In the genomic region with DNA sequence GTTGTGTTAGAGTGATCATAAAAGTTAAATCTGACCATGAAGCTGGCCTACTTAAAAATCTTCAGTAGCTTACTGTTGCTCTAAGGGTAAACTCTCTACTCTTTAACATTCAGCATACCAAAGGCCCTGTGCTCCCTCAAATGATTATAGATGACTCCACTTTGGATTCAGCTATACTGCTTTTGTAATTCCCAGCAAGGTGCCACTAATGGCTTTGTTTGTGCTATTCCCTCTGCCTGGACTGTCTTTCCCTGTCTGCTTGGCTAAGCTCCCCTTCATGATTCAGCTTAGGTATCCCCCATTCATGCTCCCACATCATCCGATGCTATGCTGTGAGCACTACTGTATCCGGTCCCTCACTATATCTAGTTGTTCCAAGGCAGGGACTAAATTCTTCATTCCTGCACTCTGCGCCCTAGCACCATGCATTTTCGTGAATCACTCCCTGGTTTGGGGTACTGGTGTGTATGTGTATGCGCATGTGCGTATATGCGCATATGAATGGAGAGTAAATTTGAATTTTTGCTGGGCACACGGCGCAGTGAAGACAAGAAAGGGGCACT, we compare ENCODE assay signal across 8 cellular contexts. TPM values are rescaled to one million over a fixed set of nuclear protein-coding genes. Genes with fewer than 3 reads are reported as not detected.
DNase-seq lines count a peak whose midpoint lies in the region; ATAC-seq and TF ChIP-seq lines count a peak whose summit lies in the region.

No MANE protein-coding gene starts in this region.

- no peaks in the 10 kb centered on the region for H3K9me3 ChIP-seq in BE2C
- H3K9me3 ChIP-seq in trophoblast cell (ENCODE audit: insufficient read depth, low read depth, low read length), result no peaks in the 10 kb centered on the region

- H3K4me3 ChIP-seq in BE2C (ENCODE audit: low read depth, low read length), result peak overlapping the region; percentile 73
- H3K4me3 ChIP-seq in GM23338, result peak overlapping the region; percentile 76
- peak overlapping the region; percentile 74 for H3K4me3 ChIP-seq in fibroblast of the aortic adventitia (ENCODE audit: low read depth, low read length)
- H3K4me3 ChIP-seq in trophoblast cell (ENCODE audit: low read depth, low read length), result peak overlapping the region; percentile 78

- H2AFZ ChIP-seq in GM23338, result peak overlapping the region; percentile 29; the same call in 1 of the 2 replicates
- H2AFZ ChIP-seq in trophoblast cell (ENCODE audit: insufficient read depth, low read length, poor library complexity), result peak overlapping the region; percentile 66

- no peak overlapping the region for H3K14ac ChIP-seq in trophoblast cell (ENCODE audit: low read length)

- H3K36me3 ChIP-seq in BE2C, result no peaks in the 10 kb centered on the region
- H3K36me3 ChIP-seq in GM23338 (ENCODE audit: insufficient read depth), result peaks cover 12% of the 10 kb centered on the region; the same call in 1 of the 2 replicates
- H3K36me3 ChIP-seq in trophoblast cell (ENCODE audit: control insufficient read depth in 1 of 2, insufficient read depth in 2 of 2, low read length in 2 of 2), result peaks cover 4 to 5% of the 10 kb centered on the region in 2 experiments

- peak overlapping the region; percentile 60 for H3K9ac ChIP-seq in trophoblast cell (ENCODE audit: low read length)

- DNase-seq in BE2C (no peak), GM23338 (ENCODE audit: low spot score) (no peak), fibroblast of the aortic adventitia (ENCODE audit: low read depth) (no peak), trophoblast cell (no peak), KBM-7 (no peak), Ammon's horn (ENCODE audit: low spot score) (no peak)

- H3K27ac ChIP-seq in GM23338 (ENCODE audit: low read depth) (peak overlapping the region; percentile 96), trophoblast cell (ENCODE audit: low read depth, low read length) (peak overlapping the region; percentile 23)

- peaks cover 9% of the 10 kb centered on the region for H3K79me1 ChIP-seq in trophoblast cell (ENCODE audit: low read length)

- no peaks in the 10 kb centered on the region for H3K4me1 ChIP-seq in BE2C
- peaks cover 16% of the 10 kb centered on the region; the same call in 1 of the 2 replicates for H3K4me1 ChIP-seq in GM23338 (ENCODE audit: insufficient read depth)
- peaks cover 2 to 4% of the 10 kb centered on the region in 2 experiments for H3K4me1 ChIP-seq in trophoblast cell (ENCODE audit: control insufficient read depth in 1 of 2, insufficient read depth in 2 of 2, low read length in 2 of 2)

- no peak overlapping the region for H3K4ac ChIP-seq in trophoblast cell (ENCODE audit: low read depth, low read length)

- no peaks in the 10 kb centered on the region for H3F3A ChIP-seq in GM23338 (replicated peaks; ENCODE audit: low read depth)

- peak; percentile 73 for ATAC-seq in GM23338
- ATAC-seq in SK-N-SH treated with all-trans-retinoic acid at 6 μM for 48 hours, result peak; percentile 75
- no peak for ATAC-seq in HG02870 (IDR thresholded peaks at IDR 0.05; ENCODE audit: unreplicated experiment)

- no peaks in the 10 kb centered on the region for H3K27me3 Mint-ChIP-seq in GM23338 (ENCODE audit: insufficient read depth, low read depth, poor library complexity)

- no peak overlapping the region for H4K91ac ChIP-seq in trophoblast cell (ENCODE audit: low read depth, low read length)

- in situ Hi-C loops in KBM-7 (cut with MboI; ENCODE audit: low pct_unique_long_range_greater_than_20kb, low sequenced_read_pairs), result no loop called here

- no peak for TF ChIP-seq CTCF in BE2C (IDR thresholded peaks at IDR 0.05; ENCODE audit: low read depth, low read length)
- TF ChIP-seq CTCF in GM23338 (conservative IDR thresholded peaks at IDR 0.05; ENCODE audit: low read depth in 2 of 2), result no peak
- TF ChIP-seq CTCF in fibroblast of the aortic adventitia (IDR thresholded peaks at IDR 0.05; ENCODE audit: insufficient read depth, low read length), result no peak

- peak overlapping the region; percentile 68 for H3K18ac ChIP-seq in trophoblast cell (ENCODE audit: low read length)

- peak overlapping the region; percentile 53 for H2BK12ac ChIP-seq in trophoblast cell (ENCODE audit: low read length)

- H4K20me1 ChIP-seq in GM23338 (replicated peaks; ENCODE audit: insufficient read depth), result no peaks in the 10 kb centered on the region

- H3K9me3 Mint-ChIP-seq in GM23338, result no peaks in the 10 kb centered on the region

- H3K36me3 Mint-ChIP-seq in GM23338 (ENCODE audit: low read depth), result peaks cover 35% of the 10 kb centered on the region

- no peak overlapping the region for H2BK120ac ChIP-seq in trophoblast cell (ENCODE audit: insufficient read depth, low read length, poor library complexity)

- H3K4me3 Mint-ChIP-seq in GM23338, result peak overlapping the region; percentile 92

- H3K27ac Mint-ChIP-seq in GM23338, result peak overlapping the region; percentile 99

- no CpG with 5 or more reads among the region's 9 CpGs for WGBS in trophoblast cell (ENCODE audit: extremely low coverage, insufficient coverage, insufficient read length)

- H2AK5ac ChIP-seq in trophoblast cell (ENCODE audit: low read length), result no peak overlapping the region

- H3K4me2 ChIP-seq in GM23338, result peak overlapping the region; percentile 89
- peak overlapping the region; percentile 71 for H3K4me2 ChIP-seq in trophoblast cell (ENCODE audit: low read length)

- H3K79me2 ChIP-seq in GM23338 (replicated peaks; ENCODE audit: insufficient read depth) (peaks cover 38% of the 10 kb centered on the region), trophoblast cell (ENCODE audit: control insufficient read depth, insufficient read depth, low read length, poor library complexity) (peaks cover 7% of the 10 kb centered on the region)

- no peak overlapping the region for H2BK5ac ChIP-seq in trophoblast cell (ENCODE audit: low read depth, low read length, poor library complexity)

- peak overlapping the region; percentile 89 for H4K8ac ChIP-seq in trophoblast cell (ENCODE audit: low read depth, low read length)

- peaks cover 22% of the 10 kb centered on the region for H3K4me1 Mint-ChIP-seq in GM23338

- H3K27me3 ChIP-seq in BE2C, result no peaks in the 10 kb centered on the region
- no peaks in the 10 kb centered on the region for H3K27me3 ChIP-seq in GM23338 (ENCODE audit: insufficient read depth)
- H3K27me3 ChIP-seq in trophoblast cell (ENCODE audit: insufficient read depth, low read length), result no peaks in the 10 kb centered on the region

- H3K9me2 ChIP-seq in GM23338 (ENCODE audit: insufficient read depth), result no peaks in the 10 kb centered on the region

- no peak overlapping the region for H3K23ac ChIP-seq in trophoblast cell (ENCODE audit: low read length)

- H4K12ac ChIP-seq in trophoblast cell (ENCODE audit: low read depth, low read length), result no peak overlapping the region

TF ChIP-seq in GM23338, 12 proteins besides CTCF, POLR2A, EP300 and RAD21 (continues in another document):
- TF ChIP-seq EZH2 (IDR thresholded peaks at IDR 0.05; ENCODE audit: low read depth, unreplicated experiment), result no peak
- no peak for TF ChIP-seq ZNF331 (CRISPR knock-in tag; IDR thresholded peaks at IDR 0.05; ENCODE audit: low read depth)

TF ChIP-seq in SK-N-SH treated with all-trans-retinoic acid at 6 μM for 48 hours, 23 proteins besides CTCF, POLR2A, EP300 and RAD21 (continues in another document):
- TF ChIP-seq ZNF70 (CRISPR knock-in tag; IDR thresholded peaks at IDR 0.05), result no peak
- no peak for TF ChIP-seq BACH2 (CRISPR knock-in tag; IDR thresholded peaks at IDR 0.05; ENCODE audit: borderline replicate concordance)
- no peak for TF ChIP-seq ZFP3 (CRISPR knock-in tag; IDR thresholded peaks at IDR 0.05)
- no peak for TF ChIP-seq ARNTL (CRISPR knock-in tag; IDR thresholded peaks at IDR 0.05; ENCODE audit: borderline replicate concordance, low read depth)
- TF ChIP-seq ISL1 (CRISPR knock-in tag; IDR thresholded peaks at IDR 0.05), result no peak
- TF ChIP-seq TOX (CRISPR knock-in tag; IDR thresholded peaks at IDR 0.05; ENCODE audit: borderline replicate concordance), result no peak
- TF ChIP-seq PPARA (CRISPR knock-in tag; IDR thresholded peaks at IDR 0.05; ENCODE audit: borderline replicate concordance), result no peak
- no peak for TF ChIP-seq RARB (CRISPR knock-in tag; IDR thresholded peaks at IDR 0.05)
- TF ChIP-seq, protein P1, sequence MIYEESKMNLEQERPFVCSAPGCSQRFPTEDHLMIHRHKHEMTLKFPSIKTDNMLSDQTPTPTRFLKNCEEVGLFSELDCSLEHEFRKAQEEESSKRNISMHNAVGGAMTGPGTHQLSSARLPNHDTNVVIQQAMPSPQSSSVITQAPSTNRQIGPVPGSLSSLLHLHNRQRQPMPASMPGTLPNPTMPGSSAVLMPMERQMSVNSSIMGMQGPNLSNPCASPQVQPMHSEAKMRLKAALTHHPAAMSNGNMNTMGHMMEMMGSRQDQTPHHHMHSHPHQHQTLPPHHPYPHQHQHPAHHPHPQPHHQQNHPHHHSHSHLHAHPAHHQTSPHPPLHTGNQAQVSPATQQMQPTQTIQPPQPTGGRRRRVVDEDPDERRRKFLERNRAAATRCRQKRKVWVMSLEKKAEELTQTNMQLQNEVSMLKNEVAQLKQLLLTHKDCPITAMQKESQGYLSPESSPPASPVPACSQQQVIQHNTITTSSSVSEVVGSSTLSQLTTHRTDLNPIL (CRISPR knock-in tag; IDR thresholded peaks at IDR 0.05; ENCODE audit: low read depth), result no peak
- no peak for TF ChIP-seq ZFP30 (CRISPR knock-in tag; IDR thresholded peaks at IDR 0.05)
- TF ChIP-seq CSDC2 (CRISPR knock-in tag; IDR thresholded peaks at IDR 0.05), result no peak
- no peak for TF ChIP-seq TCF4 (CRISPR knock-in tag; IDR thresholded peaks at IDR 0.05; ENCODE audit: borderline replicate concordance)
- TF ChIP-seq, protein P2, sequence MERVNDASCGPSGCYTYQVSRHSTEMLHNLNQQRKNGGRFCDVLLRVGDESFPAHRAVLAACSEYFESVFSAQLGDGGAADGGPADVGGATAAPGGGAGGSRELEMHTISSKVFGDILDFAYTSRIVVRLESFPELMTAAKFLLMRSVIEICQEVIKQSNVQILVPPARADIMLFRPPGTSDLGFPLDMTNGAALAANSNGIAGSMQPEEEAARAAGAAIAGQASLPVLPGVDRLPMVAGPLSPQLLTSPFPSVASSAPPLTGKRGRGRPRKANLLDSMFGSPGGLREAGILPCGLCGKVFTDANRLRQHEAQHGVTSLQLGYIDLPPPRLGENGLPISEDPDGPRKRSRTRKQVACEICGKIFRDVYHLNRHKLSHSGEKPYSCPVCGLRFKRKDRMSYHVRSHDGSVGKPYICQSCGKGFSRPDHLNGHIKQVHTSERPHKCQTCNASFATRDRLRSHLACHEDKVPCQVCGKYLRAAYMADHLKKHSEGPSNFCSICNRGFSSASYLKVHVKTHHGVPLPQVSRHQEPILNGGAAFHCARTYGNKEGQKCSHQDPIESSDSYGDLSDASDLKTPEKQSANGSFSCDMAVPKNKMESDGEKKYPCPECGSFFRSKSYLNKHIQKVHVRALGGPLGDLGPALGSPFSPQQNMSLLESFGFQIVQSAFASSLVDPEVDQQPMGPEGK (CRISPR knock-in tag; IDR thresholded peaks at IDR 0.05; ENCODE audit: borderline replicate concordance), result no peak

RNA-seq across cellular contexts. Expression of a gene that starts 0.5 kb away (rescaled TPM):
- 15.8 TPM for polyA plus RNA-seq in BE2C (2012; ENCODE audit: insufficient read depth, insufficient read length, low read depth)
- 27.9 and 33.3 TPM in 2 replicates for total RNA-seq in GM23338 (2014; rRNA removed; shearing (Covaris generic))
- polyA plus RNA-seq in GM23338 (2016; fragmentation: Nextera tagmentation; extraction: Ambion mirVana), result 83.0 and 93.5 TPM in 2 replicates
- 25.6 and 51.6 TPM in 2 replicates for total RNA-seq in fibroblast of the aortic adventitia (ENCODE audit: low replicate concordance)
- 35.2 and 36.4 TPM in 2 replicates for polyA plus RNA-seq in trophoblast cell (2013)
